1 cellular context compared by ENCODE assay signal in the genomic region with DNA sequence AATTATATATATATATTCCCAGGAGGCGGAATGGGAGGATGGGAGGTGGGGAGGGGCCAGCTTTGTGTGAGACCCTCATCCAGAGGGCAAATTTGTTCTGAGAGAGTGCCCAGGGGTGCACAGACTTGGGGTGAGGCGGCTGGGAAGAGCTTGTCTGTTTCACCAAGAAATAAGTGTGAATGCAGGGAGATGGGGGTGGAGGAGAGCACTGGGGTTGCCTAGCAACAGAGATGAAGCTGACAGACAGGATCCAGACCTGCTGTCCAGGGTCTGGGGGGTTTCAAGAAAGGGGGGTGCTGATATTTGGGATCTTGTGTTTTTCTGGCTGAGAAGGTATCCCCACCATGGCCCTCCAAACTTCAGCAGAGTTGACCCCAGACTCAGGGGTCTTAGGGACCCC.
TF ChIP-seq lines count a peak whose summit lies in the region.

No MANE protein-coding gene starts in this region.

TF ChIP-seq in HepG2, 621 proteins besides CTCF, POLR2A, EP300 and RAD21 (continued from another document):
- TF ChIP-seq, protein P1, sequence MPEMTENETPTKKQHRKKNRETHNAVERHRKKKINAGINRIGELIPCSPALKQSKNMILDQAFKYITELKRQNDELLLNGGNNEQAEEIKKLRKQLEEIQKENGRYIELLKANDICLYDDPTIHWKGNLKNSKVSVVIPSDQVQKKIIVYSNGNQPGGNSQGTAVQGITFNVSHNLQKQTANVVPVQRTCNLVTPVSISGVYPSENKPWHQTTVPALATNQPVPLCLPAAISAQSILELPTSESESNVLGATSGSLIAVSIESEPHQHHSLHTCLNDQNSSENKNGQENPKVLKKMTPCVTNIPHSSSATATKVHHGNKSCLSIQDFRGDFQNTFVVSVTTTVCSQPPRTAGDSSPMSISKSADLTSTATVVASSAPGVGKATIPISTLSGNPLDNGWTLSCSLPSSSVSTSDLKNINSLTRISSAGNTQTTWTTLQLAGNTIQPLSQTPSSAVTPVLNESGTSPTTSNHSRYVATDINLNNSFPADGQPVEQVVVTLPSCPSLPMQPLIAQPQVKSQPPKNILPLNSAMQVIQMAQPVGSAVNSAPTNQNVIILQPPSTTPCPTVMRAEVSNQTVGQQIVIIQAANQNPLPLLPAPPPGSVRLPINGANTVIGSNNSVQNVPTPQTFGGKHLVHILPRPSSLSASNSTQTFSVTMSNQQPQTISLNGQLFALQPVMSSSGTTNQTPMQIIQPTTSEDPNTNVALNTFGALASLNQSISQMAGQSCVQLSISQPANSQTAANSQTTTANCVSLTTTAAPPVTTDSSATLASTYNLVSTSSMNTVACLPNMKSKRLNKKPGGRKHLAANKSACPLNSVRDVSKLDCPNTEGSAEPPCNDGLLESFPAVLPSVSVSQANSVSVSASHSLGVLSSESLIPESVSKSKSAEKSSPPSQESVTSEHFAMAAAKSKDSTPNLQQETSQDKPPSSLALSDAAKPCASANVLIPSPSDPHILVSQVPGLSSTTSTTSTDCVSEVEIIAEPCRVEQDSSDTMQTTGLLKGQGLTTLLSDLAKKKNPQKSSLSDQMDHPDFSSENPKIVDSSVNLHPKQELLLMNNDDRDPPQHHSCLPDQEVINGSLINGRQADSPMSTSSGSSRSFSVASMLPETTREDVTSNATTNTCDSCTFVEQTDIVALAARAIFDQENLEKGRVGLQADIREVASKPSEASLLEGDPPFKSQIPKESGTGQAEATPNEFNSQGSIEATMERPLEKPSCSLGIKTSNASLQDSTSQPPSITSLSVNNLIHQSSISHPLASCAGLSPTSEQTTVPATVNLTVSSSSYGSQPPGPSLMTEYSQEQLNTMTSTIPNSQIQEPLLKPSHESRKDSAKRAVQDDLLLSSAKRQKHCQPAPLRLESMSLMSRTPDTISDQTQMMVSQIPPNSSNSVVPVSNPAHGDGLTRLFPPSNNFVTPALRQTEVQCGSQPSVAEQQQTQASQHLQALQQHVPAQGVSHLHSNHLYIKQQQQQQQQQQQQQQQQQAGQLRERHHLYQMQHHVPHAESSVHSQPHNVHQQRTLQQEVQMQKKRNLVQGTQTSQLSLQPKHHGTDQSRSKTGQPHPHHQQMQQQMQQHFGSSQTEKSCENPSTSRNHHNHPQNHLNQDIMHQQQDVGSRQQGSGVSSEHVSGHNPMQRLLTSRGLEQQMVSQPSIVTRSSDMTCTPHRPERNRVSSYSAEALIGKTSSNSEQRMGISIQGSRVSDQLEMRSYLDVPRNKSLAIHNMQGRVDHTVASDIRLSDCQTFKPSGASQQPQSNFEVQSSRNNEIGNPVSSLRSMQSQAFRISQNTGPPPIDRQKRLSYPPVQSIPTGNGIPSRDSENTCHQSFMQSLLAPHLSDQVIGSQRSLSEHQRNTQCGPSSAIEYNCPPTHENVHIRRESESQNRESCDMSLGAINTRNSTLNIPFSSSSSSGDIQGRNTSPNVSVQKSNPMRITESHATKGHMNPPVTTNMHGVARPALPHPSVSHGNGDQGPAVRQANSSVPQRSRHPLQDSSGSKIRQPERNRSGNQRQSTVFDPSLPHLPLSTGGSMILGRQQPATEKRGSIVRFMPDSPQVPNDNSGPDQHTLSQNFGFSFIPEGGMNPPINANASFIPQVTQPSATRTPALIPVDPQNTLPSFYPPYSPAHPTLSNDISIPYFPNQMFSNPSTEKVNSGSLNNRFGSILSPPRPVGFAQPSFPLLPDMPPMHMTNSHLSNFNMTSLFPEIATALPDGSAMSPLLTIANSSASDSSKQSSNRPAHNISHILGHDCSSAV (CRISPR knock-in tag; IDR thresholded peaks at IDR 0.05; ENCODE audit: borderline replicate concordance) = no peak
- TF ChIP-seq ZFAT (CRISPR knock-in tag; conservative IDR thresholded peaks at IDR 0.05) = no peak
- peak; percentile 48 for TF ChIP-seq RFX1 (IDR thresholded peaks at IDR 0.05)
TF ChIP-seq in HepG2: peak in this region for 2.
